Comparison of ENCODE assay signal across 19 cellular contexts in genomic region chr3:71813073-71813472, GRCh38. TPM values are rescaled to one million over a fixed set of nuclear protein-coding genes. Genes with fewer than 3 reads are reported as not detected.
DNase-seq lines count a peak whose midpoint lies in the region; ATAC-seq and TF ChIP-seq lines count a peak whose summit lies in the region.
"Had no signal": no experiment of that assay in that cellular context is flagged by ENCODE, and none has a peak within 500 bp of the region (broad histone marks: within the 10 kb centered on the region; RNA-seq: fewer than 3 reads in every experiment).

No MANE protein-coding gene starts in this region.

- no peaks in the 10 kb centered on the region for H3K36me3 ChIP-seq in esophagus muscularis mucosa
- no peaks in the 10 kb centered on the region for H3K36me3 ChIP-seq in neutrophil
- no peaks in the 10 kb centered on the region for H3K36me3 ChIP-seq in sigmoid colon
- H3K36me3 ChIP-seq in GM23248 (ENCODE audit: low read depth) = no peaks in the 10 kb centered on the region
- H3K36me3 ChIP-seq: BLaER1 had no signal

- TF ChIP-seq EP300 in esophagus muscularis mucosa (IDR thresholded peaks at IDR 0.05) (no peak), sigmoid colon (IDR thresholded peaks at IDR 0.05) (no peak)

- no peaks in the 10 kb centered on the region for H3K36me3 Mint-ChIP-seq in WTC11
- H3K36me3 Mint-ChIP-seq: CD4-positive, CD25-positive, alpha-beta regulatory T cell; CD8-positive, alpha-beta T cell had no signal

- H3K27ac ChIP-seq in esophagus muscularis mucosa (replicated peaks in 1 of 4) (no peak overlapping the region), neutrophil (peak overlapping the region; percentile 93), sigmoid colon (no peak overlapping the region), GM23248 (no peak overlapping the region)
- H3K27ac ChIP-seq: BLaER1, C4-2B had no signal

- no peak for TF ChIP-seq POLR2A in esophagus muscularis mucosa (IDR thresholded peaks at IDR 0.05; ENCODE audit: low read depth)
- TF ChIP-seq POLR2A in sigmoid colon (IDR thresholded peaks at IDR 0.05) = no peak

- no peaks in the 10 kb centered on the region for H3K9me3 Mint-ChIP-seq in WTC11
- H3K9me3 Mint-ChIP-seq: CD4-positive, CD25-positive, alpha-beta regulatory T cell; CD8-positive, alpha-beta T cell; H9 had no signal

- H4K20me1 ChIP-seq in GM23248 (ENCODE audit: insufficient read depth) = no peaks in the 10 kb centered on the region
- H4K20me1 ChIP-seq: BLaER1 had no signal

- POLR2A ChIA-PET in WTC11 (lab: Charles Lee) = no interaction called here

- peaks cover 23% of the 10 kb centered on the region for H3K4me1 Mint-ChIP-seq in WTC11
- H3K4me1 Mint-ChIP-seq: B cell; CD4-positive, CD25-positive, alpha-beta regulatory T cell had no signal

- no peaks in the 10 kb centered on the region for H3K79me2 ChIP-seq in GM23248 (ENCODE audit: insufficient read depth)

- DNase-seq in WTC11 (ENCODE audit: low spot score) (no peak), esophagus muscularis mucosa (ENCODE audit: extremely low spot score) (peak; percentile 31), sigmoid colon (no peak), GM23248 (no peak)
- no peak for DNase-seq in stimulated activated CD4-positive, alpha-beta T cell treated with anti-CD3 and anti-CD28 coated beads, Interleukin-2, amount 100 ng/mL, for 48 hours
- DNase-seq: Caco-2; CD4-positive, CD25-positive, alpha-beta regulatory T cell; CD8-positive, alpha-beta T cell; DMS153; DND-41; H9 had no signal

- no peaks in the 10 kb centered on the region for H3K9me2 ChIP-seq in GM23248 (ENCODE audit: insufficient read depth)

- H3K4me3 ChIP-seq in esophagus muscularis mucosa (no peak overlapping the region), neutrophil (ENCODE audit: low read depth in 1 of 2, low read length in 1 of 2) (no peak overlapping the region), sigmoid colon (no peak overlapping the region), GM23248 (no peak overlapping the region)
- H3K4me3 ChIP-seq: BLaER1 had no signal

- H3K9me3 ChIP-seq in esophagus muscularis mucosa = no peaks in the 10 kb centered on the region
- H3K9me3 ChIP-seq in neutrophil = no peaks in the 10 kb centered on the region
- no peaks in the 10 kb centered on the region for H3K9me3 ChIP-seq in sigmoid colon
- no peaks in the 10 kb centered on the region for H3K9me3 ChIP-seq in GM23248 (ENCODE audit: low read depth)
- H3K9me3 ChIP-seq: BLaER1, Caco-2 had no signal

- no peak overlapping the region for H3K9ac ChIP-seq in GM23248
- H3K9ac ChIP-seq: BLaER1 had no signal

- H2AFZ ChIP-seq in GM23248 = no peak overlapping the region

- intact Hi-C loops in esophagus muscularis mucosa (cut with DNase I) = no loop called here
- intact Hi-C loops in sigmoid colon (cut with DNase I) = no loop called here

- peaks cover 67% of the 10 kb centered on the region for H3K27me3 Mint-ChIP-seq in WTC11 (ENCODE audit: low read depth)

- ATAC-seq in WTC11 = no peak
- ATAC-seq: CD8-positive, alpha-beta T cell; HCT116 had no signal

- H3K27ac Mint-ChIP-seq in WTC11 = no peak overlapping the region
- H3K27ac Mint-ChIP-seq: B cell; CD4-positive, CD25-positive, alpha-beta regulatory T cell; CD8-positive, alpha-beta T cell had no signal

- WGBS in esophagus muscularis mucosa = 83% methylated on average over 4 of the region's 4 CpGs
- WGBS in sigmoid colon, 2 donors = 90% methylated on average over 4 of the region's 4 CpGs
- 62 to 67% methylated on average over 4 of the region's 4 CpGs for WGBS in GM23248 (ENCODE audit: low coverage in 1 of 2, low lambda C conversion rate in 2 of 2, missing lambda C conversion rate in 2 of 2), 2 experiments

- TF ChIP-seq CTCF in WTC11 (IDR thresholded peaks at IDR 0.05) = no peak
- no peak for TF ChIP-seq CTCF in esophagus muscularis mucosa (IDR thresholded peaks at IDR 0.05)
- no peak for TF ChIP-seq CTCF in neutrophil (IDR thresholded peaks at IDR 0.05)
- TF ChIP-seq CTCF in sigmoid colon (IDR thresholded peaks at IDR 0.05) = no peak

- H3K4me3 Mint-ChIP-seq in WTC11 = no peak overlapping the region
- H3K4me3 Mint-ChIP-seq: B cell; CD4-positive, CD25-positive, alpha-beta regulatory T cell; CD8-positive, alpha-beta T cell; H9 had no signal

- no peak overlapping the region for H3K4me2 ChIP-seq in GM23248 (ENCODE audit: unreplicated experiment)
- H3K4me2 ChIP-seq: BLaER1 had no signal

- no peaks in the 10 kb centered on the region for H3K27me3 ChIP-seq in esophagus muscularis mucosa
- no peaks in the 10 kb centered on the region for H3K27me3 ChIP-seq in neutrophil
- H3K27me3 ChIP-seq in sigmoid colon = no peaks in the 10 kb centered on the region
- H3K27me3 ChIP-seq in GM23248 (replicated peaks; ENCODE audit: insufficient read depth) = peaks cover 24% of the 10 kb centered on the region
- H3K27me3 ChIP-seq: BLaER1 had no signal

- H3F3A ChIP-seq in GM23248 (ENCODE audit: insufficient read depth) = no peaks in the 10 kb centered on the region

- H3K4me1 ChIP-seq in esophagus muscularis mucosa = peaks cover 0 to 12% (median 7%) of the 10 kb centered on the region in 4 donors
- H3K4me1 ChIP-seq in neutrophil (ENCODE audit: control insufficient read depth in 1 of 2, insufficient read depth in 1 of 2, low read depth in 1 of 2, low read length in 1 of 2) = peaks cover 66 to 70% of the 10 kb centered on the region in 2 experiments
- H3K4me1 ChIP-seq in sigmoid colon = no peaks in the 10 kb centered on the region
- H3K4me1 ChIP-seq in GM23248 (ENCODE audit: insufficient read depth) = no peaks in the 10 kb centered on the region
- H3K4me1 ChIP-seq: BLaER1, Caco-2 had no signal

- in situ Hi-C loops in GM23248 (cut with MboI) = no loop called here

- CTCF ChIA-PET in WTC11 (lab: Charles Lee) = no interaction called here

TF ChIP-seq in WTC11, 78 proteins besides CTCF, POLR2A, EP300 and RAD21:
- TF ChIP-seq CDX4 (CRISPR knock-in tag; IDR thresholded peaks at IDR 0.05; ENCODE audit: borderline replicate concordance) (no peak), HMGA2 (CRISPR knock-in tag; IDR thresholded peaks at IDR 0.05) (peak; percentile 96), JAZF1 (CRISPR knock-in tag; IDR thresholded peaks at IDR 0.05) (no peak), GRHL2 (CRISPR knock-in tag; IDR thresholded peaks at IDR 0.05; ENCODE audit: insufficient replicate concordance, severe bottlenecking) (no peak), RELA (CRISPR knock-in tag; IDR thresholded peaks at IDR 0.05; ENCODE audit: borderline replicate concordance) (no peak), ZNF671 (CRISPR knock-in tag; IDR thresholded peaks at IDR 0.05) (no peak), ZBTB43 (CRISPR knock-in tag; IDR thresholded peaks at IDR 0.05) (no peak), ETV6 (CRISPR knock-in tag; IDR thresholded peaks at IDR 0.05) (no peak), PREB (CRISPR knock-in tag; IDR thresholded peaks at IDR 0.05; ENCODE audit: borderline replicate concordance) (no peak)
TF ChIP-seq in WTC11: peak in this region for 1.

RNA-seq across cellular contexts. Expression of gene PROK2, which starts 28.1 kb away (rescaled TPM):
- total RNA-seq in WTC11 (2021) = 0.92 to 2.0 TPM (median 1.4 TPM) in 3 replicates
- total RNA-seq in esophagus muscularis mucosa = 1 to 10 TPM in 1 of 4 donors, under 1 TPM in 2, not detected in 1; 0.29 to 2.0 (median 0.71) TPM
- total RNA-seq in sigmoid colon = not detected
- 1 to 10 TPM in 2 of 3 donors, under 1 TPM in 1; 0.42 to 3.9 (median 1.2) TPM for polyA plus RNA-seq in sigmoid colon
- not detected in 2 replicates for total RNA-seq in GM23248 (2014; rRNA removed; shearing (Covaris generic))
- polyA plus RNA-seq in GM23248 (2016; fragmentation: Nextera tagmentation; extraction: Ambion mirVana) = not detected in 2 replicates
- total RNA-seq: A172, B cell, Caco-2, H4 had no signal
- polyA plus RNA-seq: AG04450 had no signal

RNA-seq across cellular contexts. Expression of gene GPR27, which starts 59.4 kb away (rescaled TPM):
- total RNA-seq in WTC11 (2021) (14.7 to 16.4 TPM (median 14.8 TPM) in 3 replicates), esophagus muscularis mucosa (1 to 10 TPM; 2.2 to 4.3 (median 2.5) TPM), sigmoid colon (1 to 10 TPM in 2 of 4 donors, under 1 TPM in 2; 0.33 to 1.4 (median 0.95) TPM)
- polyA plus RNA-seq in sigmoid colon (1 to 10 TPM in 1 of 3 donors, under 1 TPM in 1, not detected in 1; 0.60 to 1.4 TPM), GM23248 (2016; fragmentation: Nextera tagmentation; extraction: Ambion mirVana) (0.10 TPM in 1 of 2 replicates, not detected in the other)
- total RNA-seq in GM23248 (2014; rRNA removed; shearing (Covaris generic)) = not detected in 2 replicates
- total RNA-seq: A172, B cell, H4 had no signal
- polyA plus RNA-seq: AG04450 had no signal
